ENCODE assay signal across 16 cellular contexts in genomic region chr17:35709874-35710273, GRCh38. TPM values are rescaled to one million over a fixed set of nuclear protein-coding genes. Genes with fewer than 3 reads are reported as not detected.
DNase-seq lines count a peak whose midpoint lies in the region; ATAC-seq and TF ChIP-seq lines count a peak whose summit lies in the region.
"Had no signal": no experiment of that assay in that cellular context is flagged by ENCODE, and none has a peak within 500 bp of the region (broad histone marks: within the 10 kb centered on the region; RNA-seq: fewer than 3 reads in every experiment).

No MANE protein-coding gene starts in this region.

- H3F3A ChIP-seq in MM.1S (ENCODE audit: insufficient read depth, low read length), result peaks cover 10% of the 10 kb centered on the region

- 67% methylated on average over 3 of the region's 3 CpGs for WGBS in right cardiac atrium

- H3K4me3 ChIP-seq in AG10803 (ENCODE audit: low read length), result no peak overlapping the region
- H3K4me3 ChIP-seq in adipocyte (ENCODE audit: low read length), result no peak overlapping the region
- no peak overlapping the region for H3K4me3 ChIP-seq in foreskin fibroblast (ENCODE audit: low read depth in 1 of 2, low read length in 2 of 2)
- H3K4me3 ChIP-seq in MM.1S (ENCODE audit: low read length), result no peak overlapping the region
- H3K4me3 ChIP-seq in right cardiac atrium (ENCODE audit: low read length), result no peak overlapping the region
- H3K4me3 ChIP-seq: heart left ventricle, sigmoid colon had no signal

- peaks cover 33% of the 10 kb centered on the region for H3K4me1 ChIP-seq in adipocyte (ENCODE audit: control insufficient read depth, insufficient read depth, low read length)
- peaks cover 37% of the 10 kb centered on the region for H3K4me1 ChIP-seq in MM.1S (ENCODE audit: low read length)
- H3K4me1 ChIP-seq in right cardiac atrium (ENCODE audit: control insufficient read depth, insufficient read depth, low read length), result peaks cover 9% of the 10 kb centered on the region
- H3K4me1 ChIP-seq: sigmoid colon had no signal

- H3K27ac ChIP-seq in MM.1S (ENCODE audit: low read length) (no peak overlapping the region), right cardiac atrium (ENCODE audit: low read length) (no peak overlapping the region)
- H3K27ac ChIP-seq: sigmoid colon had no signal

- TF ChIP-seq CTCF in AG10803 (conservative IDR thresholded peaks at IDR 0.05; ENCODE audit: low read length) (no peak), foreskin fibroblast (IDR thresholded peaks at IDR 0.05; ENCODE audit: low read depth, low read length) (no peak), MM.1S (IDR thresholded peaks at IDR 0.05; ENCODE audit: low read length) (no peak)

- no peaks in the 10 kb centered on the region for H3K79me2 ChIP-seq in MM.1S (ENCODE audit: low read length)

- intact Hi-C loops in right cardiac atrium (cut with DNase I), result no loop called here

- H2AFZ ChIP-seq in MM.1S (ENCODE audit: low read length), result no peak overlapping the region

- H3K9ac ChIP-seq in adipocyte (ENCODE audit: low read length) (no peak overlapping the region), MM.1S (ENCODE audit: low read length) (no peak overlapping the region)

- H3K36me3 ChIP-seq in adipocyte (ENCODE audit: control insufficient read depth, insufficient read depth, low read length, severe bottlenecking) (peaks cover 17% of the 10 kb centered on the region), MM.1S (replicated peaks; ENCODE audit: insufficient read depth, low read length) (no peaks in the 10 kb centered on the region)

- no peak for ATAC-seq in GM21576 (IDR thresholded peaks at IDR 0.05; ENCODE audit: unreplicated experiment)
- ATAC-seq in right cardiac atrium, result no peak
- ATAC-seq: heart left ventricle had no signal

- no peaks in the 10 kb centered on the region for H4K20me1 ChIP-seq in MM.1S (ENCODE audit: insufficient read depth, low read length)

- DNase-seq in AG10803 (ENCODE audit: low read depth), result peak; percentile 79
- DNase-seq in NCI-H1105 treated with DMSO at 0.1 percent for 48 hours (lab: John Stamatoyannopoulos, UW), result peak; percentile 71
- DNase-seq in adipocyte (ENCODE audit: low read depth), result peak; percentile 84
- DNase-seq in foreskin fibroblast, result peak; percentile 14 to 61
- DNase-seq in MM.1S, result no peak
- no peak for DNase-seq in right cardiac atrium
- no peak for DNase-seq in kidney glomerular epithelial cell (lab: John Stamatoyannopoulos, UW)
- DNase-seq: AML-193, amniotic stem cell, NCI-H2227 treated with DMSO at 0.1 percent for 48 hours, SHP77 treated with DMSO at 0.1 percent for 48 hours, sigmoid colon had no signal

- H3K9me2 ChIP-seq in MM.1S (replicated peaks; ENCODE audit: insufficient read depth, low read length), result no peaks in the 10 kb centered on the region

- H3K27me3 ChIP-seq in adipocyte (replicated peaks; ENCODE audit: control insufficient read depth, insufficient read depth, low read length), result no peaks in the 10 kb centered on the region
- H3K27me3 ChIP-seq in MM.1S (replicated peaks; ENCODE audit: insufficient read depth, low read length), result no peaks in the 10 kb centered on the region
- H3K27me3 ChIP-seq in right cardiac atrium (ENCODE audit: control insufficient read depth, insufficient read depth), result no peaks in the 10 kb centered on the region
- H3K27me3 ChIP-seq: heart left ventricle, sigmoid colon had no signal

- no peak overlapping the region for H3K4me2 ChIP-seq in MM.1S (ENCODE audit: low read depth, low read length)

- H3K9me3 ChIP-seq in adipocyte (ENCODE audit: control insufficient read depth, low read length) (no peaks in the 10 kb centered on the region), MM.1S (replicated peaks; ENCODE audit: insufficient read depth, low read length) (no peaks in the 10 kb centered on the region), right cardiac atrium (ENCODE audit: control insufficient read depth, low read length) (no peaks in the 10 kb centered on the region)
- H3K9me3 ChIP-seq: heart left ventricle, sigmoid colon had no signal

RNA-seq across cellular contexts. Expression of gene RASL10B, which starts 21.6 kb away (rescaled TPM):
- 10 to 100 TPM; 19.0 to 47.4 (median 34.4) TPM for total RNA-seq in right cardiac atrium
- polyA plus RNA-seq in right cardiac atrium, result 37.2 TPM

RNA-seq across cellular contexts. Expression of gene GAS2L2, which starts 43.2 kb away (rescaled TPM):
- total RNA-seq in right cardiac atrium, result under 1 TPM in 2 of 4 donors, not detected in 2; 0.09 to 0.19 TPM
- polyA plus RNA-seq in right cardiac atrium, result 0.14 TPM
- total RNA-seq: endothelial cell of umbilical vein, sigmoid colon had no signal
- polyA plus RNA-seq: endothelial cell of umbilical vein had no signal

RNA-seq across cellular contexts. Expression of gene C17orf50, which starts 50.8 kb away (rescaled TPM):
- total RNA-seq in right cardiac atrium, result not detected
- 0.14 TPM for polyA plus RNA-seq in right cardiac atrium
- total RNA-seq: endothelial cell of umbilical vein, heart left ventricle, mononuclear cell, sigmoid colon had no signal

Comparison
In these comparisons a context has a peak if more than half of its experiments do, and no peak if none do; other contexts are left out.
1. DNase-seq: peak in AG10803 (single experiment), NCI-H1105 treated with DMSO at 0.1 percent for 48 hours (single experiment), adipocyte (single experiment) and foreskin fibroblast (2 of 2); none in MM.1S (single experiment), right cardiac atrium (0 of 3) and kidney glomerular epithelial cell (single experiment).